In genomic region chr1:121097127-121097866, GRCh38 we compare ENCODE assay signal across 8 cellular contexts.
DNase-seq lines count a peak whose midpoint lies in the region; ATAC-seq and TF ChIP-seq lines count a peak whose summit lies in the region.
"Not testable (repeated sequence)": the region's sequence is repeated elsewhere in the genome, so short reads cannot be mapped to it uniquely, and the experiment has no call there.

No MANE protein-coding gene starts in this region.

- H3K27ac ChIP-seq in dorsolateral prefrontal cortex, result peak overlapping the region in 45 of 59 donors; percentile 9 to 83 (median 63)
- H3K27ac ChIP-seq in lung (ENCODE audit: low read depth in 1 of 2, low read length in 1 of 2), result not testable (repeated sequence)

- POLR2A ChIA-PET in activated CD8-positive, alpha-beta T cell treated with anti-CD3 and anti-CD28 coated beads for 36 hours (lab: Charles Lee), result not testable (repeated sequence)

- not testable (repeated sequence) for H3K27me3 ChIP-seq in dorsolateral prefrontal cortex; lung (ENCODE audit: control insufficient read depth, insufficient read depth)

- WGBS in lung, 2 donors, result 0 to 1% methylated on average over 28 to 47 of the region's 69 CpGs

- DNase-seq in CD14-positive monocyte (ENCODE audit: low spot score), result peak; percentile 70
- peak; percentile 11 for DNase-seq in NCI-H82 treated with DMSO at 0.1 percent for 48 hours (lab: John Stamatoyannopoulos, UW; ENCODE audit: unreplicated experiment)
- DNase-seq in activated CD8-positive, alpha-beta T cell treated with anti-CD3 and anti-CD28 coated beads for 36 hours, result peak; percentile 88
- DNase-seq in dorsolateral prefrontal cortex, result peak; percentile 57 to 89 (median 69)
- peak; percentile 82 for DNase-seq in lung (ENCODE audit: low spot score)
- peak; percentile 83 for DNase-seq in stimulated activated CD4-positive, alpha-beta T cell treated with anti-CD3 and anti-CD28 coated beads, Interleukin-4, amount 100 ng/mL, for 1 hour

- peaks cover 14% of the 10 kb centered on the region for H3K4me1 Mint-ChIP-seq in CD14-positive monocyte
- H3K4me1 Mint-ChIP-seq in activated CD8-positive, alpha-beta T cell treated with anti-CD3 and anti-CD28 coated beads for 36 hours (ENCODE audit: low read depth), result not testable (repeated sequence)

- peak overlapping the region in 1 of 2 donors; percentile 24 for H3K4me3 Mint-ChIP-seq in CD14-positive monocyte
- peak overlapping the region; percentile 37 for H3K4me3 Mint-ChIP-seq in activated CD8-positive, alpha-beta T cell treated with anti-CD3 and anti-CD28 coated beads for 36 hours

- not testable (repeated sequence) for H3K9me3 Mint-ChIP-seq in CD14-positive monocyte; activated CD8-positive, alpha-beta T cell treated with anti-CD3 and anti-CD28 coated beads for 36 hours

- CTCF ChIA-PET in activated CD8-positive, alpha-beta T cell treated with anti-CD3 and anti-CD28 coated beads for 36 hours (lab: Charles Lee), result not testable (repeated sequence)

- not testable (repeated sequence) for H3K36me3 ChIP-seq in lung (ENCODE audit: control insufficient read depth in 2 of 2, insufficient read depth in 2 of 2, low read length in 2 of 2)

- intact Hi-C loops in CD14-positive monocyte (cut with micrococcal nuclease); activated CD8-positive, alpha-beta T cell treated with anti-CD3 and anti-CD28 coated beads for 36 hours (cut with micrococcal nuclease); dorsolateral prefrontal cortex (cut with DNase I): not testable (repeated sequence)

- H3K4me1 ChIP-seq in lung (ENCODE audit: control insufficient read depth in 2 of 2, insufficient read depth in 2 of 2, low read length in 2 of 2), result not testable (repeated sequence)

- H3K27ac Mint-ChIP-seq in CD14-positive monocyte; activated CD8-positive, alpha-beta T cell treated with anti-CD3 and anti-CD28 coated beads for 36 hours: not testable (repeated sequence)

- ATAC-seq in GM19467 (IDR thresholded peaks at IDR 0.05; ENCODE audit: unreplicated experiment) (peak; percentile 91), HG03460 (IDR thresholded peaks at IDR 0.05; ENCODE audit: unreplicated experiment) (peak; percentile 96), lung (ENCODE audit: insufficient read depth, low FRiP score) (peak; percentile 97)
- ATAC-seq in activated CD8-positive, alpha-beta T cell treated with anti-CD3 and anti-CD28 coated beads for 36 hours, result peak; percentile 95

- H3K4me3 ChIP-seq in dorsolateral prefrontal cortex, result peak overlapping the region in 57 of 59 donors; percentile 24 to 64 (median 50)
- H3K4me3 ChIP-seq in lung, result not testable (repeated sequence)

- not testable (repeated sequence) for H3K27me3 Mint-ChIP-seq in CD14-positive monocyte (ENCODE audit: low read depth in 3 of 3); activated CD8-positive, alpha-beta T cell treated with anti-CD3 and anti-CD28 coated beads for 36 hours

- TF ChIP-seq CTCF in CD14-positive monocyte (IDR thresholded peaks at IDR 0.05) (peak; percentile 51), dorsolateral prefrontal cortex (IDR thresholded peaks at IDR 0.05 in 54 of 56, conservative IDR thresholded peaks at IDR 0.05 in 2 of 56; ENCODE audit: low read depth in 1 of 56, partially characterized antibody in 56 of 56) (peak in 51 of 56 donors; percentile 8 to 75 (median 41)), lung (IDR thresholded peaks at IDR 0.05; ENCODE audit: control extremely low read depth, extremely low read depth) (peak; percentile 42)
- peak; percentile 40 for TF ChIP-seq CTCF in activated CD8-positive, alpha-beta T cell treated with anti-CD3 and anti-CD28 coated beads for 36 hours (IDR thresholded peaks at IDR 0.05)

- H3K36me3 Mint-ChIP-seq in CD14-positive monocyte; activated CD8-positive, alpha-beta T cell treated with anti-CD3 and anti-CD28 coated beads for 36 hours (ENCODE audit: low read depth): not testable (repeated sequence)

- not testable (repeated sequence) for H3K9me3 ChIP-seq in lung (ENCODE audit: control insufficient read depth in 2 of 2, insufficient read depth in 1 of 2, low read length in 1 of 2)

Comparison
In these comparisons a context has a peak if more than half of its experiments do, and no peak if none do; other contexts are left out.
1. DNase-seq: peak in every context shown above with its lines; median percentile 88 in activated CD8-positive, alpha-beta T cell treated with anti-CD3 and anti-CD28 coated beads for 36 hours; 83 in stimulated activated CD4-positive, alpha-beta T cell treated with anti-CD3 and anti-CD28 coated beads, Interleukin-4, amount 100 ng/mL, for 1 hour; 82 in lung; 70 in CD14-positive monocyte; 69 in dorsolateral prefrontal cortex; 11 in NCI-H82 treated with DMSO at 0.1 percent for 48 hours.